Comparison of ENCODE assay signal across 18 cellular contexts in genomic region chr20:57667385-57667784, GRCh38. TPM values are rescaled to one million over a fixed set of nuclear protein-coding genes. Genes with fewer than 3 reads are reported as not detected.
"Had no signal": no experiment of that assay in that cellular context is flagged by ENCODE, and none has a peak within 500 bp of the region (broad histone marks: within the 10 kb centered on the region; RNA-seq: fewer than 3 reads in every experiment).

No MANE protein-coding gene starts in this region.

- H3K27me3 Mint-ChIP-seq: brain had no signal

- H3K27me3 ChIP-seq: dorsolateral prefrontal cortex, esophagus muscularis mucosa, stomach, transverse colon had no signal

- H3K27ac Mint-ChIP-seq: activated naive CD4-positive, alpha-beta T cell treated with anti-CD3 and anti-CD28 coated beads, Interleukin-2, amount 50 U/mL, for 72 hours had no signal

- H3K36me3 Mint-ChIP-seq: activated naive CD4-positive, alpha-beta T cell treated with anti-CD3 and anti-CD28 coated beads, Interleukin-2, amount 50 U/mL, for 72 hours; brain had no signal

- H3K36me3 ChIP-seq: esophagus muscularis mucosa, stomach, transverse colon had no signal

- H3K9me3 Mint-ChIP-seq: activated naive CD4-positive, alpha-beta T cell treated with anti-CD3 and anti-CD28 coated beads, Interleukin-2, amount 50 U/mL, for 72 hours; brain; neural crest cell had no signal

- H3K27ac ChIP-seq: dorsolateral prefrontal cortex, esophagus muscularis mucosa, parathyroid adenoma, stomach had no signal

- ATAC-seq: activated CD4-positive, CD25-positive, alpha-beta regulatory T cell treated with anti-CD3 and anti-CD28 coated beads, Interleukin-2, amount 50 U/mL, for 24 hours; activated naive CD4-positive, alpha-beta T cell treated with anti-CD3 and anti-CD28 coated beads, Interleukin-2, amount 50 U/mL, for 72 hours had no signal

- DNase-seq: activated effector memory CD4-positive, alpha-beta T cell treated with anti-CD3 and anti-CD28 coated beads, Interleukin-2, amount 50 U/mL, for 16 hours; activated T-cell treated with anti-CD3 and anti-CD28 coated beads, Interleukin-2, amount 50 U/mL, for 1 hour; amniotic stem cell; cerebellar nuclear complex; dorsolateral prefrontal cortex; glutamatergic neuron; mammary epithelial cell; retina had no signal

- H3K9me3 ChIP-seq: esophagus muscularis mucosa, stomach, transverse colon had no signal

- H3K4me3 ChIP-seq: dorsolateral prefrontal cortex, esophagus muscularis mucosa, skin epidermis, stomach, transverse colon had no signal

- H3K4me3 Mint-ChIP-seq: brain, neural crest cell had no signal

- H3K4me1 ChIP-seq: parathyroid adenoma had no signal

RNA-seq across cellular contexts. Expression of gene ZBP1, which starts 47.2 kb away (rescaled TPM):
- total RNA-seq: fibroblast of villous mesenchyme, mammary epithelial cell, neural crest cell, stomach had no signal
- polyA plus RNA-seq: mammary epithelial cell had no signal
